ENCODE assay signal across 26 cellular contexts in genomic region chr4:89590102-89590501, GRCh38.
DNase-seq lines count a peak whose midpoint lies in the region; ATAC-seq, FAIRE-seq and TF ChIP-seq lines count a peak whose summit lies in the region.
"Had no signal": no experiment of that assay in that cellular context is flagged by ENCODE, and none has a peak within 500 bp of the region (broad histone marks: within the 10 kb centered on the region; RNA-seq: fewer than 3 reads in every experiment).

No MANE protein-coding gene starts in this region.

- H3K79me2 ChIP-seq in H1 (ENCODE audit: control insufficient read depth in 1 of 2, insufficient read depth in 2 of 2, low read length in 2 of 2): no peaks in the 10 kb centered on the region

- CTCF ChIA-PET in H1 (lab: Charles Lee; ENCODE audit: partially characterized antibody): interaction anchor here (1.1 to 1.2 kb wide), 4 partner anchors 32 to 134 kb away, joined by 3 to 4 read pairs (median 3); no protein-coding TSS in a partner anchor

- peaks cover 9% of the 10 kb centered on the region for H3K9me3 Mint-ChIP-seq in progenitor cell of endocrine pancreas (ENCODE audit: low read depth)
- H3K9me3 Mint-ChIP-seq: CD4-positive, alpha-beta T cell; IgD-negative memory B cell had no signal

- no peak for TF ChIP-seq POLR2A in H1 (IDR thresholded peaks at IDR 0.05; ENCODE audit: control extremely low read depth in 1 of 2, low read depth in 2 of 2, low read length in 2 of 2)
- no peak for TF ChIP-seq POLR2A in adrenal gland (IDR thresholded peaks at IDR 0.05)

- no peak overlapping the region for H2BK120ac ChIP-seq in H1 (replicated peaks; ENCODE audit: low read depth, low read length)
- H2BK120ac ChIP-seq in mesenchymal stem cell (ENCODE audit: low read depth, low read length): no peak overlapping the region

- H3K9ac ChIP-seq in H1 (replicated peaks in 1 of 4; ENCODE audit: extremely low read depth in 1 of 4, low read depth in 3 of 4, low read length in 3 of 4) (no peak overlapping the region), mesenchymal stem cell (ENCODE audit: low read length) (no peak overlapping the region)
- H3K9ac ChIP-seq: BLaER1 treated with 17β-estradiol and CSF1 and Interleukin-3, amounts not matched to agents 10 nM and 100 nM; KMS-11 had no signal

- H3K36me3 ChIP-seq in H1 (ENCODE audit: control insufficient read depth in 2 of 4, insufficient read depth in 4 of 4, low read length in 3 of 4): no peaks in the 10 kb centered on the region
- no peaks in the 10 kb centered on the region for H3K36me3 ChIP-seq in mesenchymal stem cell (ENCODE audit: control insufficient read depth in 1 of 2, insufficient read depth in 2 of 2, low read depth in 1 of 2, low read length in 2 of 2)
- no peaks in the 10 kb centered on the region for H3K36me3 ChIP-seq in adrenal gland (replicated peaks in 1 of 2)
- H3K36me3 ChIP-seq: BLaER1 treated with 17β-estradiol and CSF1 and Interleukin-3, amounts not matched to agents 10 nM and 100 nM; SJSA1 had no signal

- peaks cover 0 to 2% (median 0%) of the 10 kb centered on the region in 4 experiments; a peak in 1 of 7 replicates for H3K4me1 ChIP-seq in H1 (replicated peaks in 1 of 4; ENCODE audit: control insufficient read depth in 3 of 4, insufficient read depth in 4 of 4, low read length in 3 of 4)
- no peaks in the 10 kb centered on the region for H3K4me1 ChIP-seq in mesenchymal stem cell (ENCODE audit: control insufficient read depth, insufficient read depth, low read depth, low read length)
- no peaks in the 10 kb centered on the region for H3K4me1 ChIP-seq in adrenal gland (replicated peaks in 1 of 2)
- H3K4me1 ChIP-seq: A549; BLaER1 treated with 17β-estradiol and CSF1 and Interleukin-3, amounts not matched to agents 10 nM and 100 nM; SJSA1 had no signal

- no peak overlapping the region for H3K4me3 Mint-ChIP-seq in progenitor cell of endocrine pancreas (ENCODE audit: low read depth)
- H3K4me3 Mint-ChIP-seq: CD4-positive, alpha-beta T cell; IgD-negative memory B cell had no signal

- peaks cover 17% of the 10 kb centered on the region for H3K4me1 Mint-ChIP-seq in progenitor cell of endocrine pancreas (ENCODE audit: low read depth)
- H3K4me1 Mint-ChIP-seq: IgD-negative memory B cell had no signal

- H3K4me3 ChIP-seq in LNCaP clone FGC (ENCODE audit: low read depth, low read length): no peak overlapping the region
- H3K4me3 ChIP-seq in H1 (ENCODE audit: extremely low read depth in 1 of 4, insufficient read depth in 2 of 4, low read depth in 3 of 4, low read length in 4 of 4): no peak overlapping the region
- no peak overlapping the region for H3K4me3 ChIP-seq in mesenchymal stem cell (ENCODE audit: insufficient read depth in 1 of 2, low read depth in 1 of 2, low read length in 2 of 2)
- no peak overlapping the region for H3K4me3 ChIP-seq in adrenal gland
- H3K4me3 ChIP-seq: A549; BLaER1 treated with 17β-estradiol and CSF1 and Interleukin-3, amounts not matched to agents 10 nM and 100 nM; SJSA1 had no signal

- intact Hi-C loops in adrenal gland (cut with DNase I): no loop called here

- peaks cover 0 to 4% of the 10 kb centered on the region in 2 experiments for H4K20me1 ChIP-seq in H1 (replicated peaks in 1 of 2; ENCODE audit: control insufficient read depth in 1 of 2, insufficient read depth in 2 of 2, low read length in 2 of 2)
- H4K20me1 ChIP-seq: BLaER1 treated with 17β-estradiol and CSF1 and Interleukin-3, amounts not matched to agents 10 nM and 100 nM had no signal

- H4K5ac ChIP-seq in H1 (ENCODE audit: insufficient read length, low read depth, low read length): no peak overlapping the region

- no peaks in the 10 kb centered on the region for H3K27me3 Mint-ChIP-seq in progenitor cell of endocrine pancreas
- H3K27me3 Mint-ChIP-seq: IgD-negative memory B cell had no signal

- H3K14ac ChIP-seq in H1 (ENCODE audit: insufficient read length) (no peak overlapping the region), mesenchymal stem cell (ENCODE audit: low read length in 2 of 2) (peak overlapping the region in 1 of 2 experiments; percentile 3)

- H3K27ac ChIP-seq in H1 (ENCODE audit: low read depth, low read length): no peak overlapping the region
- no peak overlapping the region for H3K27ac ChIP-seq in mesenchymal stem cell (ENCODE audit: low read length, poor library complexity, severe bottlenecking)
- no peak overlapping the region for H3K27ac ChIP-seq in adrenal gland
- H3K27ac ChIP-seq: A549; BLaER1 treated with 17β-estradiol and CSF1 and Interleukin-3, amounts not matched to agents 10 nM and 100 nM; HL-60; KMS-11; SJSA1 had no signal

- ATAC-seq in HG02981 (IDR thresholded peaks at IDR 0.05; ENCODE audit: unreplicated experiment) (no peak), HG02678 (IDR thresholded peaks at IDR 0.05; ENCODE audit: unreplicated experiment) (no peak)
- ATAC-seq: A549 had no signal

- no peak for TF ChIP-seq EP300 in H1 (IDR thresholded peaks at IDR 0.05; ENCODE audit: borderline replicate concordance in 1 of 2, low read depth in 2 of 2, low read length in 2 of 2)

- H2AFZ ChIP-seq in H1 (ENCODE audit: low read length) (no peak overlapping the region), mesenchymal stem cell (ENCODE audit: low read depth, low read length) (no peak overlapping the region)

- no peaks in the 10 kb centered on the region for H3K79me1 ChIP-seq in H1 (ENCODE audit: low read depth, low read length)
- H3K79me1 ChIP-seq in mesenchymal stem cell (replicated peaks; ENCODE audit: low read length, poor library complexity, severe bottlenecking): no peaks in the 10 kb centered on the region

- no peak overlapping the region for H2BK12ac ChIP-seq in H1 (ENCODE audit: low read depth, low read length)
- no peak overlapping the region for H2BK12ac ChIP-seq in mesenchymal stem cell (ENCODE audit: low read length in 2 of 2)

- H3K4me2 ChIP-seq in H1 (ENCODE audit: insufficient read depth in 1 of 2, low read depth in 2 of 2, low read length in 2 of 2): no peak overlapping the region
- H3K4me2 ChIP-seq in mesenchymal stem cell (ENCODE audit: low read length, poor library complexity, severe bottlenecking): no peak overlapping the region
- H3K4me2 ChIP-seq: A549; BLaER1 treated with 17β-estradiol and CSF1 and Interleukin-3, amounts not matched to agents 10 nM and 100 nM; KMS-11 had no signal

- no peak overlapping the region for H3K56ac ChIP-seq in H1 (replicated peaks; ENCODE audit: insufficient read length, low read depth, low read length)

- H3K4ac ChIP-seq in H1 (replicated peaks; ENCODE audit: insufficient read length, low read depth, low read length): no peak overlapping the region
- no peak overlapping the region for H3K4ac ChIP-seq in mesenchymal stem cell (ENCODE audit: low read depth in 1 of 2, low read length in 2 of 2)

- no peaks in the 10 kb centered on the region for H3K23me2 ChIP-seq in H1 (ENCODE audit: low read depth, low read length)

- H3K27me3 ChIP-seq in H1 (replicated peaks in 1 of 4; ENCODE audit: control insufficient read depth in 3 of 4, extremely low read depth in 1 of 4, insufficient read depth in 3 of 4, low read length in 3 of 4) (peaks cover 7 to 32% (median 17%) of the 10 kb centered on the region in 4 experiments), mesenchymal stem cell (ENCODE audit: control insufficient read depth in 1 of 2, insufficient read depth in 1 of 2, low read length in 2 of 2) (no peaks in the 10 kb centered on the region), adrenal gland (no peaks in the 10 kb centered on the region)
- H3K27me3 ChIP-seq: BLaER1 treated with 17β-estradiol and CSF1 and Interleukin-3, amounts not matched to agents 10 nM and 100 nM; SJSA1 had no signal

- H3K9me3 ChIP-seq in H1 (ENCODE audit: insufficient read depth in 2 of 2, low read depth in 1 of 2, low read length in 1 of 2) (no peaks in the 10 kb centered on the region), mesenchymal stem cell (ENCODE audit: control insufficient read depth, low read length) (no peaks in the 10 kb centered on the region), adrenal gland (replicated peaks in 1 of 3) (no peaks in the 10 kb centered on the region)
- H3K9me3 ChIP-seq: A549, SJSA1 had no signal

- POLR2A ChIA-PET in H1 (lab: Charles Lee; ENCODE audit: partially characterized antibody): no interaction called here

- H2BK20ac ChIP-seq in H1 (ENCODE audit: low read length): no peak overlapping the region

- DNase-seq in LNCaP clone FGC (ENCODE audit: low read depth): peak; percentile 34
- DNase-seq in H1 (ENCODE audit: low read depth in 1 of 2, low spot score in 2 of 2): no peak
- DNase-seq in mesenchymal stem cell: peak; percentile 14
- no peak for DNase-seq in progenitor cell of endocrine pancreas (ENCODE audit: low spot score, unreplicated experiment)
- no peak for DNase-seq in adrenal gland
- DNase-seq: AML-193; CD4-positive, alpha-beta T cell; NCI-H1048; NCI-H1417 treated with DMSO at 0.1 percent for 48 hours; NCI-H1694 treated with DMSO at 0.1 percent for 48 hours; NCI-H2081; NCI-H2227 treated with DMSO at 0.1 percent for 48 hours; NCI-H526 treated with DMSO at 0.1 percent for 48 hours; Right ventricle myocardium superior; RPMI8226 had no signal

- H3K27ac Mint-ChIP-seq in progenitor cell of endocrine pancreas: peak overlapping the region; percentile 11
- H3K27ac Mint-ChIP-seq: CD4-positive, alpha-beta T cell; IgD-negative memory B cell had no signal

- FAIRE-seq in H1 (lab: Jason Lieb, UNC): no peak
- FAIRE-seq: A549, D721Med, G401.6, H54 had no signal

- H4K8ac ChIP-seq in H1 (ENCODE audit: extremely low read depth, insufficient read depth, low read length) (no peak overlapping the region), mesenchymal stem cell (ENCODE audit: low read length) (peak overlapping the region; percentile 4)

- H2BK15ac ChIP-seq in H1 (ENCODE audit: low read length) (no peak overlapping the region), mesenchymal stem cell (ENCODE audit: low read depth, poor library complexity, severe bottlenecking) (no peak overlapping the region)

- no peak for TF ChIP-seq RAD21 in H1 (IDR thresholded peaks at IDR 0.05 in 1 of 2, conservative IDR thresholded peaks at IDR 0.05 in 1 of 2; ENCODE audit: low read depth in 2 of 2, low read length in 2 of 2)

- H3K23ac ChIP-seq in H1 (ENCODE audit: insufficient read length): no peak overlapping the region
- H3K23ac ChIP-seq in mesenchymal stem cell (ENCODE audit: low read length in 2 of 2): no peak overlapping the region

- TF ChIP-seq CTCF in LNCaP clone FGC (IDR thresholded peaks at IDR 0.05; ENCODE audit: control insufficient read depth, extremely low read depth, insufficient read depth) (no peak), H1 (IDR thresholded peaks at IDR 0.05; ENCODE audit: control extremely low read depth in 1 of 3, insufficient read depth in 1 of 3, low read depth in 1 of 3, low read length in 3 of 3) (no peak), progenitor cell of endocrine pancreas (IDR thresholded peaks at IDR 0.05; ENCODE audit: unreplicated experiment) (no peak), adrenal gland (IDR thresholded peaks at IDR 0.05) (no peak)

- H2AK5ac ChIP-seq in H1 (ENCODE audit: low read depth, low read length): no peak overlapping the region
- no peak overlapping the region for H2AK5ac ChIP-seq in mesenchymal stem cell (ENCODE audit: low read length, severe bottlenecking)

- H2BK5ac ChIP-seq in H1 (ENCODE audit: low read depth, low read length) (no peak overlapping the region), mesenchymal stem cell (ENCODE audit: low read depth, low read length, poor library complexity, severe bottlenecking) (no peak overlapping the region)

- H4K91ac ChIP-seq in H1 (replicated peaks; ENCODE audit: insufficient read length, low read length) (no peak overlapping the region), mesenchymal stem cell (ENCODE audit: low read length) (no peak overlapping the region)

- H3K36me3 Mint-ChIP-seq in progenitor cell of endocrine pancreas (ENCODE audit: insufficient read depth): no peaks in the 10 kb centered on the region

- 59% methylated on average over 2 of the region's 2 CpGs; no CpG with 5 or more reads in 1 of the 2 experiments for WGBS in H1 (ENCODE audit: extremely low coverage in 1 of 2, insufficient coverage in 1 of 2, insufficient read length in 1 of 2, insufficient replicate concordance in 2 of 2, low coverage in 1 of 2, low lambda C conversion rate in 2 of 2, missing lambda C conversion rate in 1 of 2), 2 experiments
- 39% methylated on average over 2 of the region's 2 CpGs for WGBS in mesenchymal stem cell
- WGBS in adrenal gland, 4 donors: 64 to 95% (median 76%) methylated on average over 2 of the region's 2 CpGs

- H3K18ac ChIP-seq in H1 (ENCODE audit: extremely low read depth, low read length) (no peak overlapping the region), mesenchymal stem cell (ENCODE audit: low read depth in 1 of 2, low read length in 2 of 2) (no peak overlapping the region)

Comparison
In these comparisons a context has a peak if more than half of its experiments do, and no peak if none do; other contexts are left out.
1. DNase-seq: peak in LNCaP clone FGC (single experiment) and mesenchymal stem cell (single experiment); none in H1 (0 of 2), progenitor cell of endocrine pancreas (single experiment) and adrenal gland (0 of 7).